10 cellular contexts compared by ENCODE assay signal in the genomic region with DNA sequence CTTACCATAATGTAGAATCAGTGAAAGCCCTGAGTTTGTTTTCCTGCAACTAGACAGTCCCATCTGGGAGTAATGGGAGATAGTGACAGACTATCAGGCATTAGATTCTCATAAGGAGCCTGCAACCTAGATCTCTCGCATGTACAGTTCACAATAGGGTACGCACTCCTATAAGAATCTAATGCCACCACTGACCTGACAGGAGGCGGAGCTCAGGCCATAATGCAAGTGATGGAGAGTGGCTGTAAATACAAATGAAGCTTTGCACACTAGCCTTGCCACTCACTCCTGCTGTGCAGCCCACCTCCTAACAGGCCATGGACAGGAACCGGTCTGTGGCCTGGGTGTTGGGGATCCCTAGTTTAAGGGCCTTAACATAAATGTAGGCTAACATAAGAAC. TPM values are rescaled to one million over a fixed set of nuclear protein-coding genes. Genes with fewer than 3 reads are reported as not detected.
"Had no signal": no experiment of that assay in that cellular context is flagged by ENCODE, and none has a peak within 500 bp of the region (broad histone marks: within the 10 kb centered on the region; RNA-seq: fewer than 3 reads in every experiment).

No MANE protein-coding gene starts in this region.

- H3K4me3 Mint-ChIP-seq: IgD-negative memory B cell had no signal

- H3K27ac Mint-ChIP-seq: IgD-negative memory B cell had no signal

- ATAC-seq: HepG2, K562 had no signal

- H3K4me1 Mint-ChIP-seq: IgD-negative memory B cell had no signal

- DNase-seq: IMR-90, KBM-7, KG1 had no signal

- H3K27ac ChIP-seq: HL-60, KMS-11 had no signal

- H3K9me3 Mint-ChIP-seq: IgD-negative memory B cell had no signal

- H3K27me3 Mint-ChIP-seq: IgD-negative memory B cell had no signal

- H3K4me3 ChIP-seq: K562 had no signal

RNA-seq across cellular contexts. Expression of a gene that starts 22.8 kb away (rescaled TPM):
- total RNA-seq: HT-29, HT1080, IMR-90 had no signal
